In genomic region chr1:153990468-153991150, GRCh38 we compare ENCODE assay signal across 1 cellular context.
TF ChIP-seq lines count a peak whose summit lies in the region.

TSS of gene RPS27 (plus strand) at chr1:153990762. CDS start at chr1:153990797, 35 bp downstream.

TF ChIP-seq in K562, 482 proteins besides CTCF, POLR2A, EP300 and RAD21 (continued from another document and continues in another):
- TF ChIP-seq CBX2 (IDR thresholded peaks at IDR 0.05; ENCODE audit: insufficient read depth, low read length, poor library complexity, severe bottlenecking) (no peak), TEAD1 (CRISPR knock-in tag; IDR thresholded peaks at IDR 0.05) (peak in 1 of 2 experiments; percentile 86; a peak in 2 of 4 replicates), CCNT2 (IDR thresholded peaks at IDR 0.05; ENCODE audit: borderline replicate concordance, extremely low read depth, insufficient read length, low read depth, low read length) (peak; percentile 19), ESRRB (CRISPR knock-in tag; IDR thresholded peaks at IDR 0.05; ENCODE audit: borderline replicate concordance) (no peak), CHD4 (IDR thresholded peaks at IDR 0.05; ENCODE audit: insufficient read depth, insufficient replicate concordance, low read depth, low read length, poor library complexity, severe bottlenecking) (no peak), ZNF140 (CRISPR knock-in tag; IDR thresholded peaks at IDR 0.05) (no peak), ZNF436 (CRISPR knock-in tag; IDR thresholded peaks at IDR 0.05) (no peak), MYBL2 (IDR thresholded peaks at IDR 0.05; ENCODE audit: low read depth) (no peak; the same call in 1 of the 2 replicates), MYBL2 (CRISPR knock-in tag; IDR thresholded peaks at IDR 0.05; ENCODE audit: borderline replicate concordance) (no peak), PHF21A (IDR thresholded peaks at IDR 0.05; ENCODE audit: borderline replicate concordance, low read depth) (no peak), ZNF512 (tag; IDR thresholded peaks at IDR 0.05) (no peak), ZNF239 (CRISPR knock-in tag; IDR thresholded peaks at IDR 0.05) (no peak; the same call in 1 of the 2 replicates), CCAR2 (IDR thresholded peaks at IDR 0.05; ENCODE audit: low read depth, low read length) (no peak), ZNF280B (CRISPR knock-in tag; IDR thresholded peaks at IDR 0.05) (no peak), TCF7 (IDR thresholded peaks at IDR 0.05; ENCODE audit: borderline replicate concordance) (peak; percentile 100), GATA2 (CRISPR knock-in tag; IDR thresholded peaks at IDR 0.05) (no peak), ZNF217 (CRISPR knock-in tag; IDR thresholded peaks at IDR 0.05) (no peak), ZNF146 (CRISPR knock-in tag; IDR thresholded peaks at IDR 0.05; ENCODE audit: unreplicated experiment) (no peak), MEIS2 (IDR thresholded peaks at IDR 0.05; ENCODE audit: partially characterized antibody) (peak; percentile 62), POU5F1 (IDR thresholded peaks at IDR 0.05; ENCODE audit: borderline replicate concordance, low read depth, low read length, partially characterized antibody) (no peak), HINFP (tag; conservative IDR thresholded peaks at IDR 0.05; ENCODE audit: low read depth) (0 out of 2 replicates have a peak, but pooled peaks have one; percentile 38), CHAMP1 (IDR thresholded peaks at IDR 0.05) (peak; percentile 61; the same call in 1 of the 2 replicates), BDP1 (IDR thresholded peaks at IDR 0.05; ENCODE audit: insufficient read depth, insufficient read length) (no peak), HDAC8 (tag; IDR thresholded peaks at IDR 0.05) (no peak), ZNF253 (CRISPR knock-in tag; conservative IDR thresholded peaks at IDR 0.05) (no peak), MECOM (CRISPR knock-in tag; IDR thresholded peaks at IDR 0.05) (no peak), DPF2 (IDR thresholded peaks at IDR 0.05) (peak; percentile 25; the same call in 1 of the 2 replicates), FIP1L1 (IDR thresholded peaks at IDR 0.05; ENCODE audit: low read depth, low read length, poor library complexity, severe bottlenecking) (no peak), NCOA6 (IDR thresholded peaks at IDR 0.05) (no peak; the same call in 1 of the 2 replicates), TSHZ1 (CRISPR knock-in tag; IDR thresholded peaks at IDR 0.05) (no peak), ZNF3 (CRISPR knock-in tag; IDR thresholded peaks at IDR 0.05) (no peak), ZNF639 (CRISPR knock-in tag; conservative IDR thresholded peaks at IDR 0.05 in 1 of 2, IDR thresholded peaks at IDR 0.05 in 1 of 2) (peak in 1 of 2 experiments; percentile 93; a peak in 2 of 4 replicates), CSDE1 (IDR thresholded peaks at IDR 0.05) (peak; percentile 92 to 94), MNT (conservative IDR thresholded peaks at IDR 0.05) (peak; percentile 72 to 83), TFAP4 (CRISPR knock-in tag; IDR thresholded peaks at IDR 0.05; ENCODE audit: borderline replicate concordance) (peak; percentile 86)
